Comparison of ENCODE assay signal across 9 cellular contexts in genomic region chr17:76261421-76262215, GRCh38. TPM values are rescaled to one million over a fixed set of nuclear protein-coding genes. Genes with fewer than 3 reads are reported as not detected.
DNase-seq lines count a peak whose midpoint lies in the region; TF ChIP-seq lines count a peak whose summit lies in the region.
"Had no signal": no experiment of that assay in that cellular context is flagged by ENCODE, and none has a peak within 500 bp of the region (broad histone marks: within the 10 kb centered on the region; RNA-seq: fewer than 3 reads in every experiment).

No MANE protein-coding gene starts in this region.

- no peak overlapping the region for H3K9ac ChIP-seq in skeletal muscle tissue (ENCODE audit: low read depth in 1 of 3, low read length in 3 of 3)

- H3K4me3 ChIP-seq in fibroblast of the aortic adventitia (ENCODE audit: low read depth, low read length) (no peak overlapping the region), skeletal muscle tissue (ENCODE audit: low read length in 3 of 3) (no peak overlapping the region)
- H3K4me3 ChIP-seq: testis had no signal

- TF ChIP-seq CTCF in fibroblast of the aortic adventitia (IDR thresholded peaks at IDR 0.05; ENCODE audit: insufficient read depth, low read length), result no peak

- no peaks in the 10 kb centered on the region for H3K36me3 ChIP-seq in skeletal muscle tissue (ENCODE audit: control insufficient read depth in 3 of 3, insufficient read depth in 3 of 3, low read length in 3 of 3)

- no peaks in the 10 kb centered on the region for H3K27me3 ChIP-seq in skeletal muscle tissue (ENCODE audit: control insufficient read depth in 3 of 3, insufficient read depth in 3 of 3, low read length in 3 of 3)
- H3K27me3 ChIP-seq: testis had no signal

- H3K4me1 ChIP-seq in skeletal muscle tissue (ENCODE audit: control insufficient read depth in 3 of 3, insufficient read depth in 3 of 3, low read length in 3 of 3), result peaks cover 18 to 35% (median 23%) of the 10 kb centered on the region in 3 donors

- DNase-seq in NCI-H510A treated with DMSO at 0.1 percent for 48 hours (lab: John Stamatoyannopoulos, UW) (peak; percentile 55), NCI-H510A (lab: John Stamatoyannopoulos, UW) (no peak), RKO (ENCODE audit: low spot score) (peak; percentile 38), fibroblast of the aortic adventitia (ENCODE audit: low read depth) (peak; percentile 22), GOT3 (lab: John Stamatoyannopoulos, UW) (no peak), A172 (ENCODE audit: low spot score) (no peak), HPDE6-E6E7 (ENCODE audit: extremely low spot score) (no peak)
- DNase-seq: testis had no signal

- no peaks in the 10 kb centered on the region for H3K9me3 ChIP-seq in skeletal muscle tissue (ENCODE audit: control insufficient read depth in 3 of 3, low read length in 3 of 3)
- H3K9me3 ChIP-seq: testis had no signal

- peak overlapping the region; percentile 12 for H3K27ac ChIP-seq in skeletal muscle tissue (ENCODE audit: low read depth, low read length)

RNA-seq across cellular contexts. Expression of gene UBALD2, which starts 3.5 kb away (rescaled TPM):
- 1.9 and 3.7 TPM in 2 replicates for total RNA-seq in fibroblast of the aortic adventitia (ENCODE audit: low replicate concordance)
- 2.6 TPM for total RNA-seq in skeletal muscle tissue
- 2.7 and 6.5 TPM in 2 replicates for total RNA-seq in A172 (2014; rRNA removed; shearing (Covaris generic))

RNA-seq across cellular contexts. Expression of gene RNF157, which starts 21.3 kb away (rescaled TPM):
- total RNA-seq in fibroblast of the aortic adventitia (ENCODE audit: low replicate concordance), result 0.08 and 0.18 TPM in 2 replicates
- 6.8 TPM for total RNA-seq in skeletal muscle tissue
- 7.0 and 8.3 TPM in 2 replicates for total RNA-seq in A172 (2014; rRNA removed; shearing (Covaris generic))

RNA-seq across cellular contexts. Expression of gene QRICH2, which starts 46.5 kb away (rescaled TPM):
- total RNA-seq in fibroblast of the aortic adventitia (ENCODE audit: low replicate concordance), result 1.8 and 2.2 TPM in 2 replicates
- total RNA-seq in skeletal muscle tissue, result 2.1 TPM
- total RNA-seq in A172 (2014; rRNA removed; shearing (Covaris generic)), result 2.1 and 2.8 TPM in 2 replicates

Comparison
In these comparisons a context has a peak if more than half of its experiments do, and no peak if none do; other contexts are left out.
1. DNase-seq: peak in NCI-H510A treated with DMSO at 0.1 percent for 48 hours (single experiment), RKO (single experiment) and fibroblast of the aortic adventitia (single experiment); none in NCI-H510A (single experiment), GOT3 (single experiment), A172 (single experiment) and HPDE6-E6E7 (single experiment).